Comparison of ENCODE assay signal across 18 cellular contexts in the genomic region with DNA sequence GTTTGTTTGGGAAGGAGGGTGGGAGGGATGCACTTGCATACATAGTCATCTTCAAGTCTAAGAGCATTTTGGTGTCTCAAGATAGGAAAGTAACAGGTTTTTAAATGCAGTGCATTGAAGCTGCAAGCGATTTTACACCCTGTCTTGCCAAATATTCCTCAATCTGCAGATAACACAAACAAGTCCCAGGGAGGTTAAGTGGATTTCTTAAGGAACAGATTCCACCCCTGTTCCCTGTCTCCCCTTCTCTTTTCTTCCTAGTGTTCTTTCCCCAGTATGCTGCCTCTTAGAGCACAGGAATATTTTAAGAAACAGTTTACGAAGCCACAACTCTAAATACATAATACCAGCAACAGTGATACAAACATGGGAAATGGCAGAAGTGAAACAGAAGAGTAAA.
"Had no signal": no experiment of that assay in that cellular context is flagged by ENCODE, and none has a peak within 500 bp of the region (broad histone marks: within the 10 kb centered on the region; RNA-seq: fewer than 3 reads in every experiment).

No MANE protein-coding gene starts in this region.

- H3K36me3 ChIP-seq: ascending aorta, esophagus squamous epithelium, sigmoid colon, stomach, upper lobe of left lung had no signal

- H2AFZ ChIP-seq: hepatocyte had no signal

- H3K9me3 ChIP-seq: ascending aorta, esophagus squamous epithelium, sigmoid colon, stomach, testis, upper lobe of left lung had no signal

- ATAC-seq: activated CD4-positive, CD25-positive, alpha-beta regulatory T cell treated with anti-CD3 and anti-CD28 coated beads, Interleukin-2, amount 50 U/mL, for 24 hours; stimulated activated effector memory CD8-positive, alpha-beta T cell treated with anti-CD3 and anti-CD28 coated beads, Interleukin-12 subunit alpha, Interleukin-12 subunit beta, amount 100 ng/mL, for 72 hours; T-cell had no signal

- H3K27ac ChIP-seq: ascending aorta, esophagus squamous epithelium, hepatocyte, sigmoid colon, testis, upper lobe of left lung had no signal

- H3K79me2 ChIP-seq: hepatocyte had no signal

- H3K4me3 ChIP-seq: ascending aorta, esophagus squamous epithelium, hepatocyte, sigmoid colon, stomach, testis, upper lobe of left lung had no signal

- H3K27me3 ChIP-seq: ascending aorta, esophagus squamous epithelium, hepatocyte, sigmoid colon, stomach, testis, upper lobe of left lung had no signal

- DNase-seq: activated CD4-positive, alpha-beta T cell treated with anti-CD3 and anti-CD28 coated beads, Interleukin-2, amount 50 U/mL, for 1 hour; activated CD8-positive, alpha-beta memory T cell treated with anti-CD3 and anti-CD28 coated beads, Interleukin-2, amount 50 U/mL, for 4 hours; activated effector memory CD4-positive, alpha-beta T cell treated with Interleukin-2 at 50 U/mL for 16 hours; activated T-cell treated with anti-CD3 and anti-CD28 coated beads, Interleukin-2, amount 50 U/mL, for 48 hours; cerebellar nuclear complex; effector memory CD4-positive, alpha-beta T cell; esophagus squamous epithelium; sigmoid colon; stimulated activated CD4-positive, alpha-beta T cell treated with anti-CD3 and anti-CD28 coated beads, Interleukin-4, amount 100 ng/mL, for 24 hours; stomach; T-cell; T-helper 9 cell; upper lobe of left lung had no signal

- H3K4me2 ChIP-seq: hepatocyte had no signal

- H3K4me1 ChIP-seq: ascending aorta, stomach, testis had no signal
